ENCODE assay signal across 33 cellular contexts in genomic region chr13:33882804-33883203, GRCh38.
"Had no signal": no experiment of that assay in that cellular context is flagged by ENCODE, and none has a peak within 500 bp of the region (broad histone marks: within the 10 kb centered on the region; RNA-seq: fewer than 3 reads in every experiment).

No MANE protein-coding gene starts in this region.

- FAIRE-seq: astrocyte, bronchial epithelial cell had no signal

- H3K4me3 ChIP-seq: adrenal gland, ascending aorta, body of pancreas, breast epithelium, cardiac muscle cell had no signal

- H3K27ac ChIP-seq: adrenal gland, ascending aorta, body of pancreas, brain microvascular endothelial cell, breast epithelium, cardiac muscle cell had no signal

- DNase-seq: activated effector memory CD4-positive, alpha-beta T cell treated with anti-CD3 and anti-CD28 coated beads, Interleukin-2, amount 50 U/mL, for 16 hours; activated effector memory CD4-positive, alpha-beta T cell treated with Interleukin-2 at 50 U/mL for 16 hours; activated gamma-delta T cell; activated gamma-delta T cell treated with Interleukin-2 at 50 U/mL for 16 hours; activated naive CD4-positive, alpha-beta T cell; activated naive CD4-positive, alpha-beta T cell treated with anti-CD3 and anti-CD28 coated beads for 36 hours; activated naive CD4-positive, alpha-beta T cell treated with anti-CD3 and anti-CD28 coated beads, Interleukin-2, amount 10 ng/mL, durations not matched to agents 7 days and 5 days; activated naive CD4-positive, alpha-beta T cell treated with anti-CD3 and anti-CD28 coated beads, Interleukin-2, amount 50 U/mL, for 16 hours; activated naive CD4-positive, alpha-beta T cell treated with Interleukin-2 at 50 U/mL for 16 hours; activated naive CD8-positive, alpha-beta T cell treated with anti-CD3 and anti-CD28 coated beads for 36 hours; activated naive CD8-positive, alpha-beta T cell treated with anti-CD3 and anti-CD28 coated beads, Interleukin-2, amount 10 ng/mL, durations not matched to agents 7 days and 5 days; activated naive CD8-positive, alpha-beta T cell treated with anti-CD3 and anti-CD28 coated beads, Interleukin-2, amount 50 U/mL, for 24 hours; activated T-cell treated with anti-CD3 and anti-CD28 coated beads, Interleukin-2, amount 50 U/mL, for 24 hours; activated T-cell treated with anti-CD3 and anti-CD28 coated beads, Interleukin-2, amount 50 U/mL, for 4 hours; activated T-cell treated with anti-CD3 and anti-CD28 coated beads, Interleukin-2, amount 50 U/mL, for 48 hours; activated T-cell treated with anti-CD3 and anti-CD28 coated beads, Interleukin-2, amount 50 U/mL, for 72 hours; adrenal gland; amniotic stem cell; amygdala; anterior cingulate cortex; aorta; body of pancreas; brain microvascular endothelial cell; caudate nucleus; central memory CD4-positive, alpha-beta T cell; cerebellar nuclear complex had no signal

- ATAC-seq: activated naive CD4-positive, alpha-beta T cell treated with anti-CD3 and anti-CD28 coated beads, Interleukin-2, amount 50 U/mL, for 72 hours; activated naive CD8-positive, alpha-beta T cell treated with anti-CD3 and anti-CD28 coated beads, Interleukin-2, amount 50 U/mL, for 24 hours; activated T-cell treated with anti-CD3 and anti-CD28 coated beads, Interleukin-2, amount 50 U/mL, for 4 hours; activated T-cell treated with anti-CD3 and anti-CD28 coated beads, Interleukin-2, amount 50 U/mL, for 72 hours; activated T-helper 17 cell treated with anti-CD3 and anti-CD28 coated beads, Interleukin-2, amount 50 U/mL, for 72 hours; body of pancreas had no signal
